In the genomic region with DNA sequence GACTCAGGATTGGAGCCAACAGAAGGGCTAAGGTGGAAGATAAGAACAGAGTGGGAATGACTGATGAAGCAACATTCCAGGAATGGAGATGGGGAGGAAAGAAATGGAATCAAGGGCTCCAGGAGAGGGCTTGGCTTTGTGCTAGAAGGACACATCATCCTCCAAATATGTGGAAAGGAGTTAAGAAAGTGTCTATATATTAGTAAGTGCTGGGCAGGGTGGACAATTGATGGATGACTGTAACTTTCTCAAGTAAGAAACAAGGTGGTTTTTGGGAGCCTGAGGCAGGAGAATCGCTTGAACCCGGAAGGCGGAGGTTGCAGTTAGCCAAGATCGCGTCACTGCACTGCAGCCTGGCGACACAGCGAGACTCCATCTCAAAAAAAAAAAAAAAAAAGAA, we compare ENCODE assay signal across 11 cellular contexts.
A peak's percentile ranks its signal among the peaks of the same experiment; 100 is the strongest.
DNase-seq lines count a peak whose midpoint lies in the region; ATAC-seq and TF ChIP-seq lines count a peak whose summit lies in the region.
"Had no signal": no experiment of that assay in that cellular context is flagged by ENCODE, and none has a peak within 500 bp of the region (broad histone marks: within the 10 kb centered on the region; RNA-seq: fewer than 3 reads in every experiment).

No MANE protein-coding gene starts in this region.

- peak overlapping the region; percentile 89 for H3K4me2 ChIP-seq in Loucy (ENCODE audit: low read depth, low read length, poor library complexity, severe bottlenecking)

- 92 to 97% methylated on average over 7 of the region's 7 CpGs for WGBS in tibial nerve, 2 donors

- no peak overlapping the region for H2AFZ ChIP-seq in Loucy (ENCODE audit: low read length)

- no peaks in the 10 kb centered on the region for H3K27me3 Mint-ChIP-seq in chondrocyte (ENCODE audit: low read depth)
- peaks cover 0 to 7% of the 10 kb centered on the region in 2 donors for H3K27me3 Mint-ChIP-seq in natural killer cell treated with Interleukin-12 subunit alpha and Interleukin-12 subunit beta and Interleukin-15 and Interleukin-18, amount 100 ng/mL, for 72 hours
- H3K27me3 Mint-ChIP-seq: central memory CD8-positive, alpha-beta T cell had no signal

- no peaks in the 10 kb centered on the region for H3F3A ChIP-seq in Loucy (ENCODE audit: low read depth)

- no peak overlapping the region for H3K4me3 Mint-ChIP-seq in chondrocyte (ENCODE audit: unreplicated experiment)
- H3K4me3 Mint-ChIP-seq in natural killer cell treated with Interleukin-12 subunit alpha and Interleukin-12 subunit beta and Interleukin-15 and Interleukin-18, amount 100 ng/mL, for 72 hours: peak overlapping the region; percentile 32

- H3K4me1 ChIP-seq in Loucy (ENCODE audit: insufficient read depth, low read length, poor library complexity, severe bottlenecking): peaks cover 26% of the 10 kb centered on the region
- H3K4me1 ChIP-seq in tibial nerve: peaks cover 0 to 9% (median 0%) of the 10 kb centered on the region in 4 donors

- H4K20me1 ChIP-seq in Loucy (ENCODE audit: insufficient read depth, low read length, poor library complexity, severe bottlenecking): no peaks in the 10 kb centered on the region

- TF ChIP-seq CTCF in Loucy (conservative IDR thresholded peaks at IDR 0.05; ENCODE audit: low read length) (no peak), chondrocyte (IDR thresholded peaks at IDR 0.05) (no peak), tibial nerve (IDR thresholded peaks at IDR 0.05) (no peak)

- H3K4me1 Mint-ChIP-seq in chondrocyte (ENCODE audit: low read depth): peaks cover 14% of the 10 kb centered on the region
- H3K4me1 Mint-ChIP-seq in natural killer cell treated with Interleukin-12 subunit alpha and Interleukin-12 subunit beta and Interleukin-15 and Interleukin-18, amount 100 ng/mL, for 72 hours (ENCODE audit: low read depth in 2 of 2): peaks cover 5% of the 10 kb centered on the region in 2 donors
- H3K4me1 Mint-ChIP-seq: central memory CD8-positive, alpha-beta T cell had no signal

- peak overlapping the region; percentile 23 for H3K27ac Mint-ChIP-seq in chondrocyte (ENCODE audit: unreplicated experiment)
- H3K27ac Mint-ChIP-seq in natural killer cell treated with Interleukin-12 subunit alpha and Interleukin-12 subunit beta and Interleukin-15 and Interleukin-18, amount 100 ng/mL, for 72 hours: no peak overlapping the region
- H3K27ac Mint-ChIP-seq: progenitor cell of endocrine pancreas had no signal

- peaks cover under 1% of the 10 kb centered on the region for H3K36me3 Mint-ChIP-seq in chondrocyte (ENCODE audit: low read depth)
- H3K36me3 Mint-ChIP-seq in natural killer cell treated with Interleukin-12 subunit alpha and Interleukin-12 subunit beta and Interleukin-15 and Interleukin-18, amount 100 ng/mL, for 72 hours: no peaks in the 10 kb centered on the region

- H3K9me2 ChIP-seq in Loucy (replicated peaks; ENCODE audit: low read depth, low read length): no peaks in the 10 kb centered on the region

- TF ChIP-seq POLR2A in tibial nerve (IDR thresholded peaks at IDR 0.05): no peak

- H3K4me3 ChIP-seq in Loucy (ENCODE audit: low read length, poor library complexity, severe bottlenecking): peak overlapping the region; percentile 84
- no peak overlapping the region for H3K4me3 ChIP-seq in tibial nerve

- H3K36me3 ChIP-seq in Loucy (ENCODE audit: insufficient read depth, low read length) (no peaks in the 10 kb centered on the region), tibial nerve (no peaks in the 10 kb centered on the region)

- ATAC-seq in natural killer cell treated with Interleukin-12 subunit alpha and Interleukin-12 subunit beta and Interleukin-15 and Interleukin-18, amount 100 ng/mL, for 72 hours: no peak
- ATAC-seq in GM18498 (IDR thresholded peaks at IDR 0.05; ENCODE audit: unreplicated experiment) (no peak), HG02763 (IDR thresholded peaks at IDR 0.05; ENCODE audit: unreplicated experiment) (no peak)

- DNase-seq in EL (peak; percentile 91), chondrocyte (ENCODE audit: low spot score) (no peak), SKM-1 treated with dmso at 0.1 percent for 144 hours (lab: John Stamatoyannopoulos, UW; ENCODE audit: unreplicated experiment) (no peak), tibial nerve (ENCODE audit: low spot score in 2 of 2) (no peak)
- no peak for DNase-seq in natural killer cell treated with Interleukin-12 subunit alpha and Interleukin-12 subunit beta and Interleukin-15 and Interleukin-18, amount 100 ng/mL, for 72 hours (ENCODE audit: low spot score)
- DNase-seq: NCI-H187 treated with DMSO at 0.1 percent for 48 hours had no signal

- H3K27ac ChIP-seq in tibial nerve: no peak overlapping the region

- no peak for TF ChIP-seq EP300 in tibial nerve (IDR thresholded peaks at IDR 0.05)

- peaks cover 6% of the 10 kb centered on the region; the same call in 1 of the 2 replicates for H3K79me2 ChIP-seq in Loucy (ENCODE audit: insufficient read depth, low read length)

- peak overlapping the region; percentile 89 for H3K9ac ChIP-seq in Loucy (ENCODE audit: low read depth, low read length, poor library complexity, severe bottlenecking)

- H3K9me3 Mint-ChIP-seq in chondrocyte (ENCODE audit: low read depth): peaks cover 7% of the 10 kb centered on the region
- H3K9me3 Mint-ChIP-seq in natural killer cell treated with Interleukin-12 subunit alpha and Interleukin-12 subunit beta and Interleukin-15 and Interleukin-18, amount 100 ng/mL, for 72 hours: no peaks in the 10 kb centered on the region
- H3K9me3 Mint-ChIP-seq: central memory CD8-positive, alpha-beta T cell had no signal

- H3K27me3 ChIP-seq in Loucy (ENCODE audit: insufficient read depth, low read length, poor library complexity, severe bottlenecking): no peaks in the 10 kb centered on the region
- H3K27me3 ChIP-seq in tibial nerve: no peaks in the 10 kb centered on the region

- H3K9me3 ChIP-seq in Loucy (ENCODE audit: insufficient read depth, low read depth, low read length) (peaks cover 2% of the 10 kb centered on the region; the same call in 1 of the 2 replicates), tibial nerve (no peaks in the 10 kb centered on the region)
